Comparison of ENCODE assay signal across 8 cellular contexts in genomic region chr2:127829845-127830246, GRCh38. TPM values are rescaled to one million over a fixed set of nuclear protein-coding genes. Genes with fewer than 3 reads are reported as not detected.
DNase-seq lines count a peak whose midpoint lies in the region; ATAC-seq and TF ChIP-seq lines count a peak whose summit lies in the region.

No MANE protein-coding gene starts in this region.

- no peaks in the 10 kb centered on the region for H3K9me3 ChIP-seq in left ventricle myocardium inferior (replicated peaks)

- H3K4me3 Mint-ChIP-seq in activated naive CD4-positive, alpha-beta T cell treated with anti-CD3 and anti-CD28 coated beads, Interleukin-2, amount 50 U/mL, for 24 hours = peak overlapping the region; percentile 71

- ATAC-seq in GM18868 (IDR thresholded peaks at IDR 0.05; ENCODE audit: unreplicated experiment) (peak; percentile 99), HG02885 (IDR thresholded peaks at IDR 0.05; ENCODE audit: poor library complexity, unreplicated experiment) (peak; percentile 97)

- no peaks in the 10 kb centered on the region for H3K27me3 Mint-ChIP-seq in activated naive CD4-positive, alpha-beta T cell treated with anti-CD3 and anti-CD28 coated beads, Interleukin-2, amount 50 U/mL, for 24 hours

- no peak for TF ChIP-seq CTCF in left ventricle myocardium inferior (IDR thresholded peaks at IDR 0.05; ENCODE audit: borderline replicate concordance)

- no peak overlapping the region for H3K27ac ChIP-seq in left ventricle myocardium inferior (replicated peaks)

- peaks cover 32% of the 10 kb centered on the region for H3K4me1 Mint-ChIP-seq in activated naive CD4-positive, alpha-beta T cell treated with anti-CD3 and anti-CD28 coated beads, Interleukin-2, amount 50 U/mL, for 24 hours

- no peaks in the 10 kb centered on the region for H3K27me3 ChIP-seq in left ventricle myocardium inferior (ENCODE audit: low read depth)

- H3K4me3 ChIP-seq in left ventricle myocardium inferior = no peak overlapping the region

- intact Hi-C loops in left ventricle myocardium inferior (cut with micrococcal nuclease) = no loop called here

- H3K4me1 ChIP-seq in left ventricle myocardium inferior = no peaks in the 10 kb centered on the region

- peak overlapping the region; percentile 70 for H3K27ac Mint-ChIP-seq in activated naive CD4-positive, alpha-beta T cell treated with anti-CD3 and anti-CD28 coated beads, Interleukin-2, amount 50 U/mL, for 24 hours

- peak; percentile 75 for DNase-seq in NOMO-1 treated with DMSO at 0.1 percent for 48 hours (lab: John Stamatoyannopoulos, UW; ENCODE audit: unreplicated experiment)
- DNase-seq in stimulated activated CD4-positive, alpha-beta T cell treated with anti-CD3 and anti-CD28 coated beads, TNF-alpha, amount 100 ng/mL, for 24 hours (ENCODE audit: low read depth in 3 of 3) = peak; percentile 22 to 63 (median 49)
- DNase-seq in left ventricle myocardium inferior = no peak
- no peak for DNase-seq in NCI-H2227 (lab: John Stamatoyannopoulos, UW; ENCODE audit: unreplicated experiment)
- DNase-seq in NCI-H748 treated with DMSO at 0.1 percent for 48 hours (lab: John Stamatoyannopoulos, UW) = no peak

- no peaks in the 10 kb centered on the region for H3K36me3 ChIP-seq in left ventricle myocardium inferior

- peaks cover 4% of the 10 kb centered on the region for H3K36me3 Mint-ChIP-seq in activated naive CD4-positive, alpha-beta T cell treated with anti-CD3 and anti-CD28 coated beads, Interleukin-2, amount 50 U/mL, for 24 hours

- H3K9me3 Mint-ChIP-seq in activated naive CD4-positive, alpha-beta T cell treated with anti-CD3 and anti-CD28 coated beads, Interleukin-2, amount 50 U/mL, for 24 hours = no peaks in the 10 kb centered on the region

RNA-seq across cellular contexts. Expression of gene WDR33, which starts 18.9 kb away (rescaled TPM):
- 38.9 TPM for total RNA-seq in left ventricle myocardium inferior

RNA-seq across cellular contexts. Expression of gene POLR2D, which starts 28.1 kb away (rescaled TPM):
- 19.4 TPM for total RNA-seq in left ventricle myocardium inferior

RNA-seq across cellular contexts. Expression of gene AMMECR1L, which starts 55.9 kb away (rescaled TPM):
- total RNA-seq in left ventricle myocardium inferior = 9.7 TPM

Comparison
In these comparisons a context has a peak if more than half of its experiments do, and no peak if none do; other contexts are left out.
1. DNase-seq: peak in NOMO-1 treated with DMSO at 0.1 percent for 48 hours (single experiment) and stimulated activated CD4-positive, alpha-beta T cell treated with anti-CD3 and anti-CD28 coated beads, TNF-alpha, amount 100 ng/mL, for 24 hours (3 of 3); none in left ventricle myocardium inferior (single experiment), NCI-H2227 (single experiment) and NCI-H748 treated with DMSO at 0.1 percent for 48 hours (single experiment).